Comparison of ENCODE assay signal across 15 cellular contexts in genomic region chr10:78742406-78742729, GRCh38.
"Had no signal": no experiment of that assay in that cellular context is flagged by ENCODE, and none has a peak within 500 bp of the region (broad histone marks: within the 10 kb centered on the region; RNA-seq: fewer than 3 reads in every experiment).

No MANE protein-coding gene starts in this region.

- H3K9ac ChIP-seq: parathyroid adenoma had no signal

- H3K9me3 ChIP-seq: gastroesophageal sphincter, left lung, upper lobe of left lung had no signal

- DNase-seq: activated CD4-positive, alpha-beta T cell treated with anti-CD3 and anti-CD28 coated beads, Interleukin-2, amount 50 U/mL, for 1 hour; activated naive CD4-positive, alpha-beta T cell treated with Interleukin-2 at 50 U/mL for 16 hours; anterior cingulate cortex; cerebellar nuclear complex; dermis blood vessel endothelial cell; effector memory CD8-positive, alpha-beta T cell; left lung; mesendoderm; stimulated activated CD4-positive, alpha-beta T cell treated with anti-CD3 and anti-CD28 coated beads, Interleukin-2, amount 100 ng/mL, for 48 hours; upper lobe of left lung had no signal

- H3K36me3 ChIP-seq: gastroesophageal sphincter, left lung, upper lobe of left lung had no signal

- H3K27ac Mint-ChIP-seq: activated T-helper 17 cell treated with anti-CD3 and anti-CD28 coated beads, Interleukin-2, amount 50 U/mL, for 72 hours; effector memory CD8-positive, alpha-beta T cell had no signal

- H3K27ac ChIP-seq: left lung, parathyroid adenoma had no signal

- H3K4me3 Mint-ChIP-seq: activated T-helper 17 cell treated with anti-CD3 and anti-CD28 coated beads, Interleukin-2, amount 50 U/mL, for 72 hours; effector memory CD8-positive, alpha-beta T cell; nephron progenitor cell had no signal

- H3K4me1 ChIP-seq: parathyroid adenoma had no signal

- ATAC-seq: activated CD4-positive, CD25-positive, alpha-beta regulatory T cell treated with anti-CD3 and anti-CD28 coated beads, Interleukin-2, amount 50 U/mL, for 24 hours; activated T-helper 17 cell treated with anti-CD3 and anti-CD28 coated beads, Interleukin-2, amount 50 U/mL, for 72 hours; effector memory CD8-positive, alpha-beta T cell; left lung had no signal

- H3K4me3 ChIP-seq: gastroesophageal sphincter, left lung, upper lobe of left lung had no signal

- H3K27me3 ChIP-seq: gastroesophageal sphincter, left lung, upper lobe of left lung had no signal

- H3K9me3 Mint-ChIP-seq: activated T-helper 17 cell treated with anti-CD3 and anti-CD28 coated beads, Interleukin-2, amount 50 U/mL, for 72 hours; effector memory CD8-positive, alpha-beta T cell; nephron progenitor cell had no signal

- H3K4me1 Mint-ChIP-seq: activated T-helper 17 cell treated with anti-CD3 and anti-CD28 coated beads, Interleukin-2, amount 50 U/mL, for 72 hours had no signal

- H3K27me3 Mint-ChIP-seq: activated T-helper 17 cell treated with anti-CD3 and anti-CD28 coated beads, Interleukin-2, amount 50 U/mL, for 72 hours had no signal

- H2AFZ ChIP-seq: parathyroid adenoma had no signal

- H3K79me2 ChIP-seq: parathyroid adenoma had no signal
